In the genomic region with DNA sequence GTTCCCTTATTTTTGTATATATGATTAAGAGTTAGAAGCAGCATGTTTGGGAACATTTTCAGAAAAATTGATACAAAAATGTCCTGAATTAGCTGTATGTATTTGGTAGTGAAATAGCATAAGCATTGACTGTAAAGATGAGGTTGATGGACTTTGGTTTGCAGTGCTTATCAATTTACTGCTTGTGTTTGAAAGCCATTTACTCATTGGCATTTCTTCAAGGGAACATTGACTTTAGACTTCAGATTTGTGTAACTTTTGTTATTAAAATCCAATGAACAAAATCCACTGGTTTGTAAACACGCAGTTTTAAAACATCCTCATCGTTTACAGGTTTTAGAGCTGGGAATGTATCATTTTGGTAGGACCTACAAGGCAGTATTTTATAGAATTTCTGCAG, we compare ENCODE assay signal across 28 cellular contexts.
"Had no signal": no experiment of that assay in that cellular context is flagged by ENCODE, and none has a peak within 500 bp of the region (broad histone marks: within the 10 kb centered on the region; RNA-seq: fewer than 3 reads in every experiment).

No MANE protein-coding gene starts in this region.

- ATAC-seq: activated CD4-positive, alpha-beta T cell treated with anti-CD3 and anti-CD28 coated beads for 36 hours; activated CD4-positive, CD25-positive, alpha-beta regulatory T cell treated with anti-CD3 and anti-CD28 coated beads, Interleukin-2, amount 50 U/mL, for 24 hours; activated CD8-positive, alpha-beta T cell treated with anti-CD3 and anti-CD28 coated beads, Interleukin-2, amount 10 ng/mL, durations not matched to agents 7 days and 5 days; activated naive CD4-positive, alpha-beta T cell treated with anti-CD3 and anti-CD28 coated beads, Interleukin-2, amount 50 U/mL, for 72 hours; body of pancreas; Panc1 had no signal

- H3K27me3 ChIP-seq: adrenal gland, body of pancreas, breast epithelium, MG63, SJCRH30 had no signal

- H3K4me1 ChIP-seq: adrenal gland, body of pancreas, breast epithelium, SJCRH30 had no signal

- H3K27ac Mint-ChIP-seq: activated CD4-positive, alpha-beta T cell treated with anti-CD3 and anti-CD28 coated beads for 36 hours; activated CD4-positive, alpha-beta T cell treated with anti-CD3 and anti-CD28 coated beads, Interleukin-2, amount 10 ng/mL, durations not matched to agents 7 days and 5 days; activated CD8-positive, alpha-beta T cell treated with anti-CD3 and anti-CD28 coated beads, Interleukin-2, amount 10 ng/mL, durations not matched to agents 7 days and 5 days; activated naive CD4-positive, alpha-beta T cell treated with anti-CD3 and anti-CD28 coated beads for 36 hours; activated naive CD4-positive, alpha-beta T cell treated with anti-CD3 and anti-CD28 coated beads, Interleukin-2, amount 50 U/mL, for 72 hours; activated T-cell treated with anti-CD3 and anti-CD28 coated beads, Interleukin-2, amount 50 U/mL, for 24 hours; T-helper 1 cell treated with Interleukin-12 subunit alpha and Interleukin-12 subunit beta and Interleukin-4 antibody, amounts not matched to agents 30 μg/mL and 1 μg/mL, for 36 hours; T-helper 2 cell treated with Interferon-gamma antibody and Interleukin-4, amounts not matched to agents 5 μg/mL and 100 μg/mL, for 36 hours had no signal

- H3K4me3 Mint-ChIP-seq: activated CD4-positive, alpha-beta T cell treated with anti-CD3 and anti-CD28 coated beads for 36 hours; activated CD4-positive, alpha-beta T cell treated with anti-CD3 and anti-CD28 coated beads, Interleukin-2, amount 10 ng/mL, durations not matched to agents 7 days and 5 days; activated CD8-positive, alpha-beta T cell treated with anti-CD3 and anti-CD28 coated beads, Interleukin-2, amount 10 ng/mL, durations not matched to agents 7 days and 5 days; activated naive CD4-positive, alpha-beta T cell treated with anti-CD3 and anti-CD28 coated beads for 36 hours; activated T-cell treated with anti-CD3 and anti-CD28 coated beads, Interleukin-2, amount 50 U/mL, for 24 hours; T-helper 1 cell treated with Interleukin-12 subunit alpha and Interleukin-12 subunit beta and Interleukin-4 antibody, amounts not matched to agents 30 μg/mL and 1 μg/mL, for 36 hours; T-helper 2 cell treated with Interferon-gamma antibody and Interleukin-4, amounts not matched to agents 5 μg/mL and 100 μg/mL, for 36 hours; WTC11 had no signal

- H3K27me3 Mint-ChIP-seq: activated CD4-positive, alpha-beta T cell treated with anti-CD3 and anti-CD28 coated beads for 36 hours; activated CD4-positive, alpha-beta T cell treated with anti-CD3 and anti-CD28 coated beads, Interleukin-2, amount 10 ng/mL, durations not matched to agents 7 days and 5 days; activated T-cell treated with anti-CD3 and anti-CD28 coated beads, Interleukin-2, amount 50 U/mL, for 24 hours had no signal

- H3K9me3 Mint-ChIP-seq: activated T-cell treated with anti-CD3 and anti-CD28 coated beads, Interleukin-2, amount 50 U/mL, for 24 hours; T-helper 1 cell treated with Interleukin-12 subunit alpha and Interleukin-12 subunit beta and Interleukin-4 antibody, amounts not matched to agents 30 μg/mL and 1 μg/mL, for 36 hours; WTC11 had no signal

- DNase-seq: activated CD4-positive, alpha-beta T cell treated with anti-CD3 and anti-CD28 coated beads for 36 hours; activated CD4-positive, alpha-beta T cell treated with anti-CD3 and anti-CD28 coated beads, Interleukin-2, amount 10 ng/mL, durations not matched to agents 7 days and 5 days; activated CD4-positive, alpha-beta T cell treated with anti-CD3 and anti-CD28 coated beads, Interleukin-2, amount 50 U/mL, for 48 hours; activated CD8-positive, alpha-beta T cell treated with anti-CD3 and anti-CD28 coated beads, Interleukin-2, amount 10 ng/mL, durations not matched to agents 7 days and 5 days; activated gamma-delta T cell treated with Interleukin-2 at 50 U/mL for 16 hours; activated naive CD4-positive, alpha-beta T cell treated with anti-CD3 and anti-CD28 coated beads for 36 hours; activated T-cell treated with anti-CD3 and anti-CD28 coated beads, Interleukin-2, amount 50 U/mL, for 24 hours; adrenal gland; body of pancreas; Karpas-422; MG63; MV-4-11; NCI-H1092; NCI-H1436 treated with DMSO at 0.1 percent for 48 hours; NCI-H1694 treated with DMSO at 0.1 percent for 48 hours; NCI-H2029; NCI-H345; NCI-H524 treated with DMSO at 0.1 percent for 48 hours; SHP77; SJCRH30 had no signal

- H3K4me3 ChIP-seq: adrenal gland, body of pancreas, breast epithelium, MG63, SJCRH30, SK-N-MC had no signal

- H3K36me3 ChIP-seq: adrenal gland, breast epithelium, MG63, SJCRH30 had no signal

- H3K9me3 ChIP-seq: adrenal gland, body of pancreas, breast epithelium, MG63, SJCRH30 had no signal

- H3K27ac ChIP-seq: adrenal gland, body of pancreas, breast epithelium, SJCRH30, SK-N-MC had no signal
